In genomic region chr12:14256555-14257169, GRCh38 we compare ENCODE assay signal across 8 cellular contexts.
DNase-seq lines count a peak whose midpoint lies in the region; TF ChIP-seq lines count a peak whose summit lies in the region.

No MANE protein-coding gene starts in this region.

- TF ChIP-seq POLR2A in uterus (IDR thresholded peaks at IDR 0.05), result no peak

- intact Hi-C loops in left ventricle myocardium inferior (cut with micrococcal nuclease), result loop anchor here (2.0 kb wide), 1 partner anchor 110 kb away; no protein-coding TSS in a partner anchor
- intact Hi-C loops in uterus (cut with DNase I; ENCODE audit: low total_unique reads), result loop anchor here (5.0 kb wide), 1 partner anchor 131 kb away; no protein-coding TSS in a partner anchor

- H3K4me3 ChIP-seq in left ventricle myocardium inferior (peak overlapping the region; percentile 45), rectal smooth muscle tissue (ENCODE audit: low read length) (peak overlapping the region; percentile 39), uterus (no peak overlapping the region)

- H3K9me3 ChIP-seq in left ventricle myocardium inferior (replicated peaks) (no peaks in the 10 kb centered on the region), uterus (no peaks in the 10 kb centered on the region)

- peak; percentile 2 for DNase-seq in NCI-H2196 (lab: John Stamatoyannopoulos, UW; ENCODE audit: unreplicated experiment)
- DNase-seq in NCI-H2196 treated with DMSO at 0.1 percent for 48 hours (lab: John Stamatoyannopoulos, UW; ENCODE audit: unreplicated experiment), result no peak
- DNase-seq in LHCN-M2 (ENCODE audit: low read depth), result peak; percentile 89
- DNase-seq in T-helper 1 cell, result peak; percentile 48 to 87 (median 58)
- peak; percentile 86 for DNase-seq in amniotic epithelial cell (ENCODE audit: low read depth)
- DNase-seq in left ventricle myocardium inferior, result peak; percentile 81
- peak; percentile 80 to 85 for DNase-seq in uterus

- peak; percentile 81 for TF ChIP-seq CTCF in left ventricle myocardium inferior (IDR thresholded peaks at IDR 0.05; ENCODE audit: borderline replicate concordance)
- TF ChIP-seq CTCF in uterus (IDR thresholded peaks at IDR 0.05), result peak; percentile 67 to 79 (median 74)

- H3K9ac ChIP-seq in rectal smooth muscle tissue (ENCODE audit: low read length), result no peak overlapping the region

- H3K4me1 ChIP-seq in left ventricle myocardium inferior (peaks cover 53% of the 10 kb centered on the region), rectal smooth muscle tissue (ENCODE audit: control insufficient read depth, insufficient read depth, low read length) (peaks cover 27% of the 10 kb centered on the region), uterus (peaks cover 0 to 8% of the 10 kb centered on the region in 2 donors)

- H3K27ac ChIP-seq in left ventricle myocardium inferior (replicated peaks) (peak overlapping the region; percentile 91), rectal smooth muscle tissue (ENCODE audit: low read depth, low read length) (peak overlapping the region; percentile 91), uterus (peak overlapping the region; percentile 85 to 92)

- H3K27me3 ChIP-seq in left ventricle myocardium inferior (ENCODE audit: low read depth), result no peaks in the 10 kb centered on the region
- H3K27me3 ChIP-seq in rectal smooth muscle tissue (ENCODE audit: control insufficient read depth, insufficient read depth, low read length), result no peaks in the 10 kb centered on the region
- H3K27me3 ChIP-seq in uterus, result no peaks in the 10 kb centered on the region

- H3K36me3 ChIP-seq in left ventricle myocardium inferior (no peaks in the 10 kb centered on the region), rectal smooth muscle tissue (ENCODE audit: control insufficient read depth, insufficient read depth, low read length) (no peaks in the 10 kb centered on the region), uterus (no peaks in the 10 kb centered on the region)

Comparison
In these comparisons a context has a peak if more than half of its experiments do, and no peak if none do; other contexts are left out.
1. H3K4me3 ChIP-seq: peak in left ventricle myocardium inferior (single experiment) and rectal smooth muscle tissue (single experiment); none in uterus (0 of 2).
2. Peak in every context shown above with its lines, with median percentiles within 50 percentile points of each other: H3K27ac ChIP-seq.